12 cellular contexts compared by ENCODE assay signal in genomic region chr1:77473690-77474089, GRCh38.
DNase-seq lines count a peak whose midpoint lies in the region; ATAC-seq and TF ChIP-seq lines count a peak whose summit lies in the region.
"Had no signal": no experiment of that assay in that cellular context is flagged by ENCODE, and none has a peak within 500 bp of the region (broad histone marks: within the 10 kb centered on the region; RNA-seq: fewer than 3 reads in every experiment).

No MANE protein-coding gene starts in this region.

- DNase-seq in AG09309 (ENCODE audit: low read depth): peak; percentile 72
- DNase-seq in NCI-H226: peak; percentile 81
- DNase-seq in mammary epithelial cell: peak; percentile 79
- DNase-seq in kidney glomerular epithelial cell (lab: John Stamatoyannopoulos, UW): peak; percentile 33
- DNase-seq in NCI-H1092 (lab: John Stamatoyannopoulos, UW): no peak
- no peak for DNase-seq in foreskin melanocyte
- DNase-seq: C1 segment of cervical spinal cord, heart right ventricle, midbrain had no signal

- no peak overlapping the region for H3K4me2 ChIP-seq in mammary epithelial cell (ENCODE audit: insufficient read depth, low read depth, low read length)

- no peak overlapping the region for H2AFZ ChIP-seq in mammary epithelial cell (ENCODE audit: low read depth, low read length)

- H3K27ac ChIP-seq in mammary epithelial cell (ENCODE audit: insufficient read depth, low read depth, low read length): no peak overlapping the region
- H3K27ac ChIP-seq: heart right ventricle, thoracic aorta had no signal

- no peaks in the 10 kb centered on the region for H3K9me3 ChIP-seq in mammary epithelial cell (replicated peaks; ENCODE audit: insufficient read depth, low read length)
- H3K9me3 ChIP-seq: heart right ventricle, thoracic aorta had no signal

- H3K4me3 ChIP-seq in AG09309 (ENCODE audit: control insufficient read depth, low read depth, low read length) (no peak overlapping the region), mammary epithelial cell (replicated peaks in 1 of 3; ENCODE audit: insufficient read depth in 1 of 3, low read depth in 2 of 3, low read length in 3 of 3) (no peak overlapping the region)
- H3K4me3 ChIP-seq: heart right ventricle, thoracic aorta had no signal

- TF ChIP-seq CTCF in AG09309 (IDR thresholded peaks at IDR 0.05; ENCODE audit: control insufficient read depth, insufficient read depth, low read depth, low read length, missing control alignments) (no peak), mammary epithelial cell (conservative IDR thresholded peaks at IDR 0.05 in 1 of 2, IDR thresholded peaks at IDR 0.05 in 1 of 2; ENCODE audit: extremely low read depth in 1 of 2, insufficient read depth in 1 of 2, low read depth in 1 of 2, low read length in 2 of 2) (no peak)

- in situ Hi-C loops in mammary epithelial cell (cut with MboI; ENCODE audit: low sequenced_read_pairs in 2 of 2): no loop called here

- no peaks in the 10 kb centered on the region for H3K79me2 ChIP-seq in mammary epithelial cell (ENCODE audit: insufficient read depth, low read length)

- dilution Hi-C loops in mammary epithelial cell (cut with HindIII; ENCODE audit: low sequenced_read_pairs): no loop called here

- intact Hi-C loops in mammary epithelial cell (cut with micrococcal nuclease): no loop called here

- no peaks in the 10 kb centered on the region for H4K20me1 ChIP-seq in mammary epithelial cell (ENCODE audit: insufficient read depth, low read length)

- H3K4me1 ChIP-seq in mammary epithelial cell (ENCODE audit: insufficient read depth, low read length): no peaks in the 10 kb centered on the region

- H3K36me3 ChIP-seq in mammary epithelial cell (ENCODE audit: insufficient read depth, low read length): no peaks in the 10 kb centered on the region
- H3K36me3 ChIP-seq: heart right ventricle, thoracic aorta had no signal

- ATAC-seq in GM21529 (IDR thresholded peaks at IDR 0.05; ENCODE audit: unreplicated experiment) (no peak), GM18873 (IDR thresholded peaks at IDR 0.05; ENCODE audit: low FRiP score, unreplicated experiment) (no peak)
- ATAC-seq: heart right ventricle had no signal

- no peak overlapping the region for H3K9ac ChIP-seq in mammary epithelial cell (ENCODE audit: insufficient read depth, low read length)

- CTCF ChIA-PET in mammary epithelial cell (lab: Charles Lee; ENCODE audit: low non-redundant PET): no interaction called here

- no TSS peak for BruUV-seq in mammary epithelial cell (replicated peaks; lab: Mats Ljungman, UMichigan)

- 74% methylated on average over 3 of the region's 3 CpGs for WGBS in mammary epithelial cell (ENCODE audit: low coverage, missing lambda C conversion rate)

- no peaks in the 10 kb centered on the region for H3K27me3 ChIP-seq in mammary epithelial cell (ENCODE audit: insufficient read depth, low read length)

Comparison
In these comparisons a context has a peak if more than half of its experiments do, and no peak if none do; other contexts are left out.
1. DNase-seq: peak in AG09309 (single experiment), NCI-H226 (single experiment), mammary epithelial cell (single experiment) and kidney glomerular epithelial cell (single experiment); none in NCI-H1092 (single experiment) and foreskin melanocyte (single experiment).